24 cellular contexts compared by ENCODE assay signal in the genomic region with DNA sequence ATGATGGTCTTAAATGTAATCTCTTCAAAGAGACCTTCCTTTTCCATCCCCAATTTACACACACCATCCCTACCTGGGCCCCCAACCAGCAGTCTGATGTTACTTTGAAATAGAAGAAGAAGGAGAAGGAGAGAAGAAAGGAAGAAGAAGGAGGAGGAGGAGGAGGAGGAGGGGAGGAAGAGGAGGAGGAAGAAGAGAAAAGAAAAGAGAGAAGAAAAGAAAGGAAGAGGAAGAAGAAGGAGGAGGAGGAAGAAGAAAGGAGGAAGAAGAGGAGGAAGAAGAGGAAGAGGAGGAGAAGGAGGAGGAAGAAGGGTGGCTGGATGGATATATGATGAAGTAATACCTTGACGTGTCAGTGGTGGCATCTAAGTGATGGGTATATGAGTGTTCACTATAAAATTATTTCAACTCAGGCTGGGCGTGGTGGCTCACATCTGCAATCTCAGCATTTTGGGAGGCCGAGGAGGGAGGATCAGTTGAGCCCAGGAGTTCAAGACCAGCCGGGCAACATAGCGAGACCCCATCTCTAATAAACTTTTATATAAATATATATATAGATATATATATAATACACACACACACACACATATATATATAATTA. TPM values are rescaled to one million over a fixed set of nuclear protein-coding genes. Genes with fewer than 3 reads are reported as not detected.
"Had no signal": no experiment of that assay in that cellular context is flagged by ENCODE, and none has a peak within 500 bp of the region (broad histone marks: within the 10 kb centered on the region; RNA-seq: fewer than 3 reads in every experiment).

No MANE protein-coding gene starts in this region.

- DNase-seq: activated CD4-positive, alpha-beta T cell treated with anti-CD3 and anti-CD28 coated beads, Interleukin-2, amount 50 U/mL, for 1 hour; activated CD4-positive, CD25-positive, alpha-beta regulatory T cell; activated gamma-delta T cell treated with Interleukin-2 at 50 U/mL for 16 hours; brain microvascular endothelial cell; central memory CD4-positive, alpha-beta T cell; erythroblast; foreskin melanocyte; head of caudate nucleus; kidney; sigmoid colon; stimulated activated CD4-positive, alpha-beta T cell treated with anti-CD3 and anti-CD28 coated beads, Interleukin-4, amount 100 ng/mL, for 4 hours; stimulated activated naive B cell treated with anti-CD40 and anti-IgM and Interleukin-4, amounts not matched to agents 10 μg/mL and 1 μg/mL and 100 μg/mL, for 72 hours; T-helper 1 cell; T1000 had no signal

- H3K4me3 Mint-ChIP-seq: activated T-helper 1 cell treated with anti-CD3 and anti-CD28 coated beads, Interleukin-12 subunit alpha, Interleukin-12 subunit beta, Interleukin-2, Interleukin-4 antibody, amounts not matched to agents 30 ng/mL and 10 ng/mL and 1 ng/mL, durations not matched to agents 14 hours and 24 hours and 36 hours; mesothelial cell of epicardium; stimulated activated naive B cell treated with anti-CD40 and anti-IgM and Interleukin-4, amounts not matched to agents 10 μg/mL and 1 μg/mL and 100 μg/mL, for 72 hours had no signal

- H3K36me3 ChIP-seq: brain microvascular endothelial cell, sigmoid colon had no signal

- ATAC-seq: left lung; SK-N-SH treated with all-trans-retinoic acid at 6 μM for 48 hours; stimulated activated naive B cell treated with anti-CD40 and anti-IgM and Interleukin-4, amounts not matched to agents 10 μg/mL and 1 μg/mL and 100 μg/mL, for 72 hours had no signal

- H3K27me3 ChIP-seq: sigmoid colon had no signal

- H3K9me3 ChIP-seq: left lung, sigmoid colon had no signal

- H3K9me3 Mint-ChIP-seq: activated T-helper 1 cell treated with anti-CD3 and anti-CD28 coated beads, Interleukin-12 subunit alpha, Interleukin-12 subunit beta, Interleukin-2, Interleukin-4 antibody, amounts not matched to agents 30 ng/mL and 10 ng/mL and 1 ng/mL, durations not matched to agents 14 hours and 24 hours and 36 hours; mesothelial cell of epicardium; stimulated activated naive B cell treated with anti-CD40 and anti-IgM and Interleukin-4, amounts not matched to agents 10 μg/mL and 1 μg/mL and 100 μg/mL, for 72 hours had no signal

- H3K4me3 ChIP-seq: left lung, sigmoid colon had no signal

- H3K27ac ChIP-seq: brain microvascular endothelial cell, parathyroid adenoma, sigmoid colon had no signal

- H3K36me3 Mint-ChIP-seq: mesothelial cell of epicardium had no signal

- H3K27ac Mint-ChIP-seq: activated T-helper 1 cell treated with anti-CD3 and anti-CD28 coated beads, Interleukin-12 subunit alpha, Interleukin-12 subunit beta, Interleukin-2, Interleukin-4 antibody, amounts not matched to agents 30 ng/mL and 10 ng/mL and 1 ng/mL, durations not matched to agents 14 hours and 24 hours and 36 hours; mesothelial cell of epicardium had no signal

RNA-seq across cellular contexts. Expression of gene GMFG, which starts 11.5 kb away (rescaled TPM):
- total RNA-seq: mesothelial cell of epicardium, renal cortical epithelial cell had no signal

RNA-seq across cellular contexts. Expression of gene IFNL1, which starts 28.1 kb away (rescaled TPM):
- total RNA-seq: activated CD8-positive, alpha-beta memory T cell treated with anti-CD3 and anti-CD28 coated beads for 36 hours; aorta; kidney; left lung; lung microvascular endothelial cell; mesothelial cell of epicardium; renal cortical epithelial cell; sigmoid colon; urinary bladder had no signal

RNA-seq across cellular contexts. Expression of gene IFNL2, which starts 56.1 kb away (rescaled TPM):
- total RNA-seq: activated CD8-positive, alpha-beta memory T cell treated with anti-CD3 and anti-CD28 coated beads for 36 hours; activated T-helper 1 cell treated with anti-CD3 and anti-CD28 coated beads, Interleukin-12 subunit alpha, Interleukin-12 subunit beta, Interleukin-2, Interleukin-4 antibody, amounts not matched to agents 30 ng/mL and 10 ng/mL and 1 ng/mL, durations not matched to agents 14 hours and 24 hours and 36 hours; aorta; kidney; left lung; lung microvascular endothelial cell; mesothelial cell of epicardium; renal cortical epithelial cell; sigmoid colon; urinary bladder had no signal
